10 cellular contexts compared by ENCODE assay signal in the genomic region with DNA sequence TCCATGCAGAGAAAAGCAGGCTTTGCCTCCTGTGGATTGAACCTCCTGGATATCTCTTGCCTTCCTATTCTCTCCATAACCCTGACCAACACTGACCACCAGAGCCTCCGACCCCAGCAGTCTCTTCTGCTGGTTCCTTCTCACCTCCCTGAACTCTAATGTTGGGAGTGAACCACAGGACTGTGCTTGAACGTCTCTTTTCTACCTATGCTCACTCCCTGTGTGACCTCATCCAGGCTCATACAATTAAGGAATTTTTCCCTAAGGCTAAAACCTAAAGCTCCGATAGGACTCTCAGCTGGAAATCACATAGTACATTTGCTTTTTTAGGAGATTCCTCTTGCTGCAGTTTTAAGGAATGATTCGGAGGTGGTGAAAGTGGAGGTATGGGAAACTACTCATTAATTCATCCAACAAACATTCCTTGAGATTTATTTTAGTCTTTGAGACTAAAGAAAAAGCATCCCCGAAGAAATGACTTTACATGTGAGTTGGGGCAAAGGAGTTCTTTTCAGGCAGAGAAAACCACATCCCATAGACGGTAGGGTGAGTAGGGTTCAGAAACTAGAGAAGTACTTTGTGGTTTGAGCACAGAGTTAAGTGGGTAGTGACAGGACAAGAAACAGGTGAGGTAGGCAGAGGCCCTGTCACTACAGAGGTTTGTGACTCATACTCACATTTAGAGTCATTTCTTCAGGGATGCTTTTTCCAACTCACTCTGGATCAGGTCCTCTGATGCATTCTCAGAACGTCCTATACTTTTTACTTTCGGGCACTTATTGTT. TPM values are rescaled to one million over a fixed set of nuclear protein-coding genes. Genes with fewer than 3 reads are reported as not detected.
DNase-seq lines count a peak whose midpoint lies in the region; ATAC-seq and TF ChIP-seq lines count a peak whose summit lies in the region.
"Had no signal": no experiment of that assay in that cellular context is flagged by ENCODE, and none has a peak within 500 bp of the region (broad histone marks: within the 10 kb centered on the region; RNA-seq: fewer than 3 reads in every experiment).

No MANE protein-coding gene starts in this region.

- TF ChIP-seq CTCF in PC-3 (conservative IDR thresholded peaks at IDR 0.05; ENCODE audit: low read depth, low read length) (no peak), colonic mucosa (IDR thresholded peaks at IDR 0.05) (no peak), progenitor cell of endocrine pancreas (IDR thresholded peaks at IDR 0.05; ENCODE audit: unreplicated experiment) (no peak)

- H3K9ac ChIP-seq in PC-3 (ENCODE audit: low read length) (no peak overlapping the region), colonic mucosa (ENCODE audit: low read depth in 2 of 2, low read length in 2 of 2) (no peak overlapping the region)

- H3K9me3 ChIP-seq in PC-3 (ENCODE audit: low read length) (no peaks in the 10 kb centered on the region), colonic mucosa (no peaks in the 10 kb centered on the region)

- no TSS peak for BruUV-seq in PC-3 (replicated peaks; lab: Mats Ljungman, UMichigan)

- POLR2A ChIA-PET in PC-3 (lab: Charles Lee; ENCODE audit: unreplicated experiment), result no interaction called here

- no peak overlapping the region for H2AFZ ChIP-seq in PC-3 (ENCODE audit: low read length)

- no peaks in the 10 kb centered on the region for H3F3A ChIP-seq in PC-3 (ENCODE audit: low read length, unreplicated experiment)

- H3K27ac Mint-ChIP-seq in activated CD4-positive, alpha-beta T cell treated with anti-CD3 and anti-CD28 coated beads, Interleukin-2, amount 10 ng/mL, durations not matched to agents 24 days and 14 days, result peak overlapping the region; percentile 0
- H3K27ac Mint-ChIP-seq in progenitor cell of endocrine pancreas, result no peak overlapping the region
- H3K27ac Mint-ChIP-seq: mesothelial cell of epicardium had no signal

- H3K27me3 Mint-ChIP-seq in activated CD4-positive, alpha-beta T cell treated with anti-CD3 and anti-CD28 coated beads, Interleukin-2, amount 10 ng/mL, durations not matched to agents 24 days and 14 days, result peaks cover 49% of the 10 kb centered on the region
- H3K27me3 Mint-ChIP-seq in progenitor cell of endocrine pancreas, result peaks cover 2% of the 10 kb centered on the region

- no peak overlapping the region for H3K4me2 ChIP-seq in PC-3 (ENCODE audit: low read length)

- H3K4me1 ChIP-seq in PC-3 (ENCODE audit: insufficient read depth, low read length) (no peaks in the 10 kb centered on the region), colonic mucosa (no peaks in the 10 kb centered on the region)

- H3K27ac ChIP-seq in PC-3 (ENCODE audit: low read length) (no peak overlapping the region), colonic mucosa (no peak overlapping the region)

- H3K27me3 ChIP-seq in PC-3 (ENCODE audit: low read length), result peaks cover 14% of the 10 kb centered on the region
- no peaks in the 10 kb centered on the region for H3K27me3 ChIP-seq in colonic mucosa

- no peak overlapping the region for H3K4me3 Mint-ChIP-seq in activated CD4-positive, alpha-beta T cell treated with anti-CD3 and anti-CD28 coated beads, Interleukin-2, amount 10 ng/mL, durations not matched to agents 24 days and 14 days
- H3K4me3 Mint-ChIP-seq in progenitor cell of endocrine pancreas (ENCODE audit: low read depth), result no peak overlapping the region
- H3K4me3 Mint-ChIP-seq: mesothelial cell of epicardium had no signal

- H3K36me3 ChIP-seq in PC-3 (ENCODE audit: low read depth, low read length) (no peaks in the 10 kb centered on the region), colonic mucosa (no peaks in the 10 kb centered on the region)

- no peaks in the 10 kb centered on the region for H3K36me3 Mint-ChIP-seq in activated CD4-positive, alpha-beta T cell treated with anti-CD3 and anti-CD28 coated beads, Interleukin-2, amount 10 ng/mL, durations not matched to agents 24 days and 14 days (ENCODE audit: low read depth)
- H3K36me3 Mint-ChIP-seq in progenitor cell of endocrine pancreas (ENCODE audit: insufficient read depth), result no peaks in the 10 kb centered on the region

- H3K79me2 ChIP-seq in PC-3 (ENCODE audit: low read length), result no peaks in the 10 kb centered on the region

- no peaks in the 10 kb centered on the region for H4K20me1 ChIP-seq in PC-3 (ENCODE audit: low read length)

- H3K4me3 ChIP-seq in PC-3 (ENCODE audit: low read length) (no peak overlapping the region), colonic mucosa (no peak overlapping the region)

- CTCF ChIA-PET in PC-3 (lab: Charles Lee), result no interaction called here

- ATAC-seq in HG02763 (IDR thresholded peaks at IDR 0.05; ENCODE audit: unreplicated experiment) (peak; percentile 96), PC-3 (no peak)

- peaks cover 11% of the 10 kb centered on the region for H3K4me1 Mint-ChIP-seq in activated CD4-positive, alpha-beta T cell treated with anti-CD3 and anti-CD28 coated beads, Interleukin-2, amount 10 ng/mL, durations not matched to agents 24 days and 14 days
- no peaks in the 10 kb centered on the region for H3K4me1 Mint-ChIP-seq in progenitor cell of endocrine pancreas (ENCODE audit: low read depth)
- H3K4me1 Mint-ChIP-seq: mesothelial cell of epicardium had no signal

- no peaks in the 10 kb centered on the region for H3K9me2 ChIP-seq in PC-3 (replicated peaks; ENCODE audit: low read length)

- intact Hi-C loops in activated CD4-positive, alpha-beta T cell treated with anti-CD3 and anti-CD28 coated beads, Interleukin-2, amount 10 ng/mL, durations not matched to agents 24 days and 14 days (cut with micrococcal nuclease), result loop anchor here (1.0 to 5.0 kb wide), 5 partner anchors 31 to 216 kb away; partner anchors contain the start of gene NDNF
- intact Hi-C loops in PC-3 (cut with micrococcal nuclease) (no loop called here), colonic mucosa (cut with DNase I) (no loop called here)

- peak; percentile 72 for DNase-seq in activated CD4-positive, alpha-beta T cell treated with anti-CD3 and anti-CD28 coated beads, Interleukin-2, amount 10 ng/mL, durations not matched to agents 24 days and 14 days
- no peak for DNase-seq in activated CD4-positive, alpha-beta T cell treated with anti-CD3 and anti-CD28 coated beads for 1 hour
- DNase-seq in PC-3, result peak; percentile 11
- peak; percentile 38 for DNase-seq in stimulated activated CD4-positive, alpha-beta T cell treated with anti-CD3 and anti-CD28 coated beads, Interleukin-4, amount 100 ng/mL, for 24 hours
- no peak for DNase-seq in colonic mucosa
- DNase-seq in SW480 (ENCODE audit: low spot score), result no peak
- DNase-seq in progenitor cell of endocrine pancreas (ENCODE audit: low spot score, unreplicated experiment), result no peak
- DNase-seq: dermis blood vessel endothelial cell had no signal

- H3K9me3 Mint-ChIP-seq in activated CD4-positive, alpha-beta T cell treated with anti-CD3 and anti-CD28 coated beads, Interleukin-2, amount 10 ng/mL, durations not matched to agents 24 days and 14 days, result no peaks in the 10 kb centered on the region
- no peaks in the 10 kb centered on the region for H3K9me3 Mint-ChIP-seq in progenitor cell of endocrine pancreas (ENCODE audit: low read depth)
- H3K9me3 Mint-ChIP-seq: mesothelial cell of epicardium had no signal

RNA-seq across cellular contexts. Expression of gene NDNF, which starts 30.8 kb away (rescaled TPM):
- total RNA-seq in activated CD4-positive, alpha-beta T cell treated with anti-CD3 and anti-CD28 coated beads, Interleukin-2, amount 10 ng/mL, durations not matched to agents 24 days and 14 days, result 0.14 TPM in 1 of 2 replicates, not detected in the other
- 0.04 TPM in 1 of 2 replicates, not detected in the other for total RNA-seq in PC-3 (2014; rRNA removed)
- 10 to 100 TPM in 1 of 2 donors, 1 to 10 TPM in 1; 8.9 to 30.4 TPM for total RNA-seq in colonic mucosa
- 0.34 and 0.67 TPM in 2 replicates for total RNA-seq in progenitor cell of endocrine pancreas

Comparison
In these comparisons a context has a peak if more than half of its experiments do, and no peak if none do; other contexts are left out.
1. DNase-seq: peak in activated CD4-positive, alpha-beta T cell treated with anti-CD3 and anti-CD28 coated beads, Interleukin-2, amount 10 ng/mL, durations not matched to agents 24 days and 14 days (single experiment), PC-3 (single experiment) and stimulated activated CD4-positive, alpha-beta T cell treated with anti-CD3 and anti-CD28 coated beads, Interleukin-4, amount 100 ng/mL, for 24 hours (single experiment); none in activated CD4-positive, alpha-beta T cell treated with anti-CD3 and anti-CD28 coated beads for 1 hour (single experiment), colonic mucosa (single experiment), SW480 (single experiment) and progenitor cell of endocrine pancreas (single experiment).